ENCODE assay signal across 22 cellular contexts in the genomic region with DNA sequence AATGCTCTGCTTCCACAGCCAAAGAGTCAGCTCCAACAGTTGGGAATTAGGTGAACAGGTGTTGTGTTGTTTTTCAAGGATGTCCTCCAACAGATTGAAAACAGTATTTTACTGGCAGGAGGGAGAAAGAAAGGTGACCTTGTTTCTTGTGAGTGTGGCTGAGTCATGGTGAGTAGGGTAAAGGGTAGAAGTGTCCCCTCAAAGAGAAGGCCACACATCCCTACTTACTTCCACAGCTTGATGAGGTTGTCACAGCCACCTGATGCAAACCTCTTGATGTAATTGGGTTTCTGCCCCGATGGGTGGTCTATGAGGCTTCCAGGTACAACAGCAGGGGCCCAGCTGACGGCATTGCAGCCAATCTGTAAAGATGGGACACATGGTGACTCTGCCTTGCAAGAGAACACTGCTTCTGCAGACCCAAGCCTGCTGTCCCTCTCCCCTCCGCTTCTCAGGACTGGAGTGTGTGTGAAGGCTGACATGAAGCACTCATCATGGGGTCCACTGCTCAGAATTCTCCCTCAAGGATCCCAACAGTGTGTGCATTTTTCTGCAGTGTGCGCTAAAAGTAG. TPM values are rescaled to one million over a fixed set of nuclear protein-coding genes. Genes with fewer than 3 reads are reported as not detected.
DNase-seq lines count a peak whose midpoint lies in the region; ATAC-seq, FAIRE-seq and TF ChIP-seq lines count a peak whose summit lies in the region.
"Had no signal": no experiment of that assay in that cellular context is flagged by ENCODE, and none has a peak within 500 bp of the region (broad histone marks: within the 10 kb centered on the region; RNA-seq: fewer than 3 reads in every experiment).

No MANE protein-coding gene starts in this region.

- H3K27ac Mint-ChIP-seq in activated naive CD4-positive, alpha-beta T cell treated with anti-CD3 and anti-CD28 coated beads for 36 hours = peak overlapping the region; percentile 15
- peak overlapping the region; percentile 60 for H3K27ac Mint-ChIP-seq in stimulated activated effector memory CD8-positive, alpha-beta T cell treated with anti-CD3 and anti-CD28 coated beads, Interleukin-12 subunit alpha, Interleukin-12 subunit beta, amount 100 ng/mL, for 72 hours
- H3K27ac Mint-ChIP-seq: HFFc6 had no signal

- DNase-seq in activated naive CD4-positive, alpha-beta T cell treated with anti-CD3 and anti-CD28 coated beads for 36 hours = no peak
- DNase-seq in activated naive CD4-positive, alpha-beta T cell treated with Interleukin-2 at 50 U/mL for 16 hours = no peak
- DNase-seq in NCI-H524 (lab: John Stamatoyannopoulos, UW) (peak; percentile 12 to 76), H1 (ENCODE audit: low read depth in 1 of 2, low spot score in 2 of 2) (no peak), urothelium cell line (ENCODE audit: low spot score) (no peak), DMS79 treated with DMSO at 0.1 percent for 48 hours (lab: John Stamatoyannopoulos, UW) (no peak)
- DNase-seq in stimulated activated effector memory CD8-positive, alpha-beta T cell treated with anti-CD3 and anti-CD28 coated beads, Interleukin-12 subunit alpha, Interleukin-12 subunit beta, amount 100 ng/mL, for 72 hours (ENCODE audit: low spot score in 2 of 2) = no peak
- DNase-seq: COR-L47, HFFc6, KBM-7, NCI-H1092, NCI-H2107, NCI-H446 treated with DMSO at 0.1 percent for 48 hours, NCI-H82, Peyer's patch, Right ventricle myocardium superior had no signal

- peaks cover 5 to 6% of the 10 kb centered on the region in 2 experiments for H4K20me1 ChIP-seq in H1 (replicated peaks in 1 of 2; ENCODE audit: control insufficient read depth in 1 of 2, insufficient read depth in 2 of 2, low read length in 2 of 2)

- peaks cover 35% of the 10 kb centered on the region for H3K36me3 Mint-ChIP-seq in activated naive CD4-positive, alpha-beta T cell treated with anti-CD3 and anti-CD28 coated beads for 36 hours (ENCODE audit: low read depth)
- H3K36me3 Mint-ChIP-seq in stimulated activated effector memory CD8-positive, alpha-beta T cell treated with anti-CD3 and anti-CD28 coated beads, Interleukin-12 subunit alpha, Interleukin-12 subunit beta, amount 100 ng/mL, for 72 hours = peaks cover 100% of the 10 kb centered on the region

- TF ChIP-seq POLR2A in H1 (IDR thresholded peaks at IDR 0.05; ENCODE audit: control extremely low read depth in 1 of 2, low read depth in 2 of 2, low read length in 2 of 2) = no peak

- no peaks in the 10 kb centered on the region for H3K9me3 ChIP-seq in H1 (ENCODE audit: insufficient read depth in 2 of 2, low read depth in 1 of 2, low read length in 1 of 2)
- H3K9me3 ChIP-seq: Peyer's patch had no signal

- H2BK5ac ChIP-seq in H1 (ENCODE audit: low read depth, low read length) = no peak overlapping the region

- no peak overlapping the region for H3K4me2 ChIP-seq in H1 (ENCODE audit: insufficient read depth in 1 of 2, low read depth in 2 of 2, low read length in 2 of 2)

- CTCF ChIA-PET in activated naive CD4-positive, alpha-beta T cell treated with anti-CD3 and anti-CD28 coated beads for 36 hours (lab: Charles Lee) = no interaction called here
- CTCF ChIA-PET in H1 (lab: Charles Lee; ENCODE audit: partially characterized antibody) = interaction anchor here (1.0 to 1.1 kb wide), 3 partner anchors 15 to 42 kb away, joined by 3 to 4 read pairs (median 4); partner anchors contain the start of gene SEC13

- H3K27me3 Mint-ChIP-seq in activated naive CD4-positive, alpha-beta T cell treated with anti-CD3 and anti-CD28 coated beads for 36 hours (ENCODE audit: low read depth) = no peaks in the 10 kb centered on the region

- no peak for ATAC-seq in stimulated activated effector memory CD8-positive, alpha-beta T cell treated with anti-CD3 and anti-CD28 coated beads, Interleukin-12 subunit alpha, Interleukin-12 subunit beta, amount 100 ng/mL, for 72 hours
- ATAC-seq in HG02970 (IDR thresholded peaks at IDR 0.05; ENCODE audit: low FRiP score, unreplicated experiment) = no peak

- POLR2A ChIA-PET in H1 (lab: Charles Lee; ENCODE audit: partially characterized antibody) = interaction anchor here (0.8 to 1.9 kb wide), 8 partner anchors 8 to 112 kb away, joined by 3 to 7 read pairs (median 6); partner anchors contain the start of genes GHRL and SEC13

- FAIRE-seq in H1 (lab: Jason Lieb, UNC) (no peak), urothelium cell line (lab: Jason Lieb, UNC) (no peak)
- FAIRE-seq: G401.6, GM12892 had no signal

- WGBS in H1 (ENCODE audit: extremely low coverage in 1 of 2, insufficient coverage in 1 of 2, insufficient read length in 1 of 2, insufficient replicate concordance in 2 of 2, low coverage in 1 of 2, low lambda C conversion rate in 2 of 2, missing lambda C conversion rate in 1 of 2), 2 experiments = 89% methylated on average over 4 of the region's 4 CpGs; no CpG with 5 or more reads in 1 of the 2 experiments

- H3K4me3 Mint-ChIP-seq in activated naive CD4-positive, alpha-beta T cell treated with anti-CD3 and anti-CD28 coated beads for 36 hours = no peak overlapping the region
- H3K4me3 Mint-ChIP-seq in stimulated activated effector memory CD8-positive, alpha-beta T cell treated with anti-CD3 and anti-CD28 coated beads, Interleukin-12 subunit alpha, Interleukin-12 subunit beta, amount 100 ng/mL, for 72 hours = no peak overlapping the region
- H3K4me3 Mint-ChIP-seq: HFFc6 had no signal

- TF ChIP-seq CTCF in H1 (IDR thresholded peaks at IDR 0.05; ENCODE audit: control extremely low read depth in 1 of 3, insufficient read depth in 1 of 3, low read depth in 1 of 3, low read length in 3 of 3) = no peak

- H3K27me3 ChIP-seq in H1 (replicated peaks in 1 of 4; ENCODE audit: control insufficient read depth in 3 of 4, extremely low read depth in 1 of 4, insufficient read depth in 3 of 4, low read length in 3 of 4) = no peaks in the 10 kb centered on the region
- H3K27me3 ChIP-seq: Peyer's patch had no signal

- peaks cover 3% of the 10 kb centered on the region for H3K4me1 Mint-ChIP-seq in activated naive CD4-positive, alpha-beta T cell treated with anti-CD3 and anti-CD28 coated beads for 36 hours (ENCODE audit: low read depth)
- H3K4me1 Mint-ChIP-seq in stimulated activated effector memory CD8-positive, alpha-beta T cell treated with anti-CD3 and anti-CD28 coated beads, Interleukin-12 subunit alpha, Interleukin-12 subunit beta, amount 100 ng/mL, for 72 hours = peaks cover 6% of the 10 kb centered on the region

- no peak overlapping the region for H2AK5ac ChIP-seq in H1 (ENCODE audit: low read depth, low read length)

- no peak overlapping the region for H3K27ac ChIP-seq in H1 (ENCODE audit: low read depth, low read length)
- H3K27ac ChIP-seq: Peyer's patch had no signal

- H3K4me1 ChIP-seq in H1 (replicated peaks in 1 of 4; ENCODE audit: control insufficient read depth in 3 of 4, insufficient read depth in 4 of 4, low read length in 3 of 4) = no peaks in the 10 kb centered on the region
- H3K4me1 ChIP-seq: Peyer's patch had no signal

- no peak overlapping the region for H3K14ac ChIP-seq in H1 (ENCODE audit: insufficient read length)

- peaks cover 16 to 62% (median 46%) of the 10 kb centered on the region in 4 experiments for H3K36me3 ChIP-seq in H1 (ENCODE audit: control insufficient read depth in 2 of 4, insufficient read depth in 4 of 4, low read length in 3 of 4)

- H2BK20ac ChIP-seq in H1 (ENCODE audit: low read length) = no peak overlapping the region

- H4K91ac ChIP-seq in H1 (replicated peaks; ENCODE audit: insufficient read length, low read length) = no peak overlapping the region

- H3K9me3 Mint-ChIP-seq in activated naive CD4-positive, alpha-beta T cell treated with anti-CD3 and anti-CD28 coated beads for 36 hours = no peaks in the 10 kb centered on the region
- H3K9me3 Mint-ChIP-seq in stimulated activated effector memory CD8-positive, alpha-beta T cell treated with anti-CD3 and anti-CD28 coated beads, Interleukin-12 subunit alpha, Interleukin-12 subunit beta, amount 100 ng/mL, for 72 hours = no peaks in the 10 kb centered on the region
- H3K9me3 Mint-ChIP-seq: HFFc6 had no signal

- no peak overlapping the region for H3K4ac ChIP-seq in H1 (replicated peaks; ENCODE audit: insufficient read length, low read depth, low read length)

- H3K9ac ChIP-seq in H1 (replicated peaks in 1 of 4; ENCODE audit: extremely low read depth in 1 of 4, low read depth in 3 of 4, low read length in 3 of 4) = no peak overlapping the region

- H3K23me2 ChIP-seq in H1 (ENCODE audit: low read depth, low read length) = no peaks in the 10 kb centered on the region

- no peak for TF ChIP-seq RAD21 in H1 (IDR thresholded peaks at IDR 0.05 in 1 of 2, conservative IDR thresholded peaks at IDR 0.05 in 1 of 2; ENCODE audit: low read depth in 2 of 2, low read length in 2 of 2)

- H3K79me1 ChIP-seq in H1 (ENCODE audit: low read depth, low read length) = no peaks in the 10 kb centered on the region; the same call in 1 of the 2 replicates

- no peaks in the 10 kb centered on the region for H3K79me2 ChIP-seq in H1 (ENCODE audit: control insufficient read depth in 1 of 2, insufficient read depth in 2 of 2, low read length in 2 of 2)

- H4K5ac ChIP-seq in H1 (ENCODE audit: insufficient read length, low read depth, low read length) = no peak overlapping the region

- TF ChIP-seq EP300 in H1 (IDR thresholded peaks at IDR 0.05; ENCODE audit: borderline replicate concordance in 1 of 2, low read depth in 2 of 2, low read length in 2 of 2) = no peak

- H3K18ac ChIP-seq in H1 (ENCODE audit: extremely low read depth, low read length) = no peak overlapping the region

- intact Hi-C loops in activated naive CD4-positive, alpha-beta T cell treated with anti-CD3 and anti-CD28 coated beads for 36 hours (cut with micrococcal nuclease) = no loop called here

- no peak overlapping the region for H3K23ac ChIP-seq in H1 (ENCODE audit: insufficient read length)

- no peak overlapping the region for H2BK120ac ChIP-seq in H1 (replicated peaks; ENCODE audit: low read depth, low read length)

- no peak overlapping the region for H2AFZ ChIP-seq in H1 (ENCODE audit: low read length)

- no peak overlapping the region for H2BK15ac ChIP-seq in H1 (ENCODE audit: low read length)

- no peak overlapping the region for H2BK12ac ChIP-seq in H1 (ENCODE audit: low read depth, low read length)

- H3K56ac ChIP-seq in H1 (replicated peaks; ENCODE audit: insufficient read length, low read depth, low read length) = no peak overlapping the region

- no peak overlapping the region for H4K8ac ChIP-seq in H1 (ENCODE audit: extremely low read depth, insufficient read depth, low read length)

- H3K4me3 ChIP-seq in H1 (ENCODE audit: extremely low read depth in 1 of 4, insufficient read depth in 2 of 4, low read depth in 3 of 4, low read length in 4 of 4) = no peak overlapping the region
- H3K4me3 ChIP-seq: Peyer's patch had no signal

RNA-seq across cellular contexts. Expression of gene GHRL, which starts 12.7 kb away (rescaled TPM):
- not detected for total RNA-seq in activated naive CD4-positive, alpha-beta T cell treated with anti-CD3 and anti-CD28 coated beads for 36 hours
- total RNA-seq in H1 (2021; fragmentation: NEBNext Ultra II Directional; extraction: Animal tissue kit (Norgen Biotek cat#: 25700)) = 0.35 TPM in 1 of 2 replicates, not detected in the other
- polyA plus RNA-seq in H1 (2011; rRNA removed) = 0.06 and 0.32 TPM in 2 replicates
- 0.13 TPM for polyA plus RNA-seq in H1 (2011; cell fraction: cytosol; rRNA removed)
- polyA plus RNA-seq in H1 (2011; cell fraction: nucleus; rRNA removed) = 0.57 TPM
- 0.23 to 0.87 TPM (median 0.50 TPM) in 3 of 4 replicates, not detected in the other for polyA plus RNA-seq in H1 (2012, experiment 1 of 2)
- polyA plus RNA-seq in H1 (2012, experiment 2 of 2) = not detected
- polyA plus RNA-seq in H1 (2013, experiment 1 of 2) = 0.14 TPM
- 0.26 TPM for polyA plus RNA-seq in H1 (2013, experiment 2 of 2)
- polyA minus RNA-seq in H1 (2011; rRNA and poly(A)+ RNA removed) = 0.29 and 0.57 TPM in 2 replicates
- not detected for polyA minus RNA-seq in H1 (2011; cell fraction: cytosol; rRNA and poly(A)+ RNA removed)
- 1.00 TPM for polyA minus RNA-seq in H1 (2011; cell fraction: nucleus; rRNA and poly(A)+ RNA removed)
- total RNA-seq: A172, H4, M059J, Right ventricle myocardium superior had no signal

RNA-seq across cellular contexts. Expression of gene SEC13, which starts 15.5 kb away (rescaled TPM):
- total RNA-seq in activated naive CD4-positive, alpha-beta T cell treated with anti-CD3 and anti-CD28 coated beads for 36 hours = 100 to 1,000 TPM in 1 of 2 experiments, 10 to 100 TPM in 1; 98.1 to 100 TPM
- 131 and 136 TPM in 2 replicates for total RNA-seq in H1 (2021; fragmentation: NEBNext Ultra II Directional; extraction: Animal tissue kit (Norgen Biotek cat#: 25700))
- polyA plus RNA-seq in H1 (2011; rRNA removed) = 115 and 124 TPM in 2 replicates
- 155 TPM for polyA plus RNA-seq in H1 (2011; cell fraction: cytosol; rRNA removed)
- polyA plus RNA-seq in H1 (2011; cell fraction: nucleus; rRNA removed) = 166 TPM
- 123 to 167 TPM (median 161 TPM) in 4 replicates for polyA plus RNA-seq in H1 (2012, experiment 1 of 2)
- 77.7 TPM for polyA plus RNA-seq in H1 (2012, experiment 2 of 2)
- 92.4 TPM for polyA plus RNA-seq in H1 (2013, experiment 1 of 2)
- 92.3 TPM for polyA plus RNA-seq in H1 (2013, experiment 2 of 2)
- polyA minus RNA-seq in H1 (2011; rRNA and poly(A)+ RNA removed) = 165 and 212 TPM in 2 replicates
- 100.0 TPM for polyA minus RNA-seq in H1 (2011; cell fraction: cytosol; rRNA and poly(A)+ RNA removed)
- polyA minus RNA-seq in H1 (2011; cell fraction: nucleus; rRNA and poly(A)+ RNA removed) = 119 TPM

RNA-seq across cellular contexts. Expression of gene TATDN2, which starts 57.2 kb away (rescaled TPM):
- 10 to 100 TPM; 25.8 to 28.1 TPM for total RNA-seq in activated naive CD4-positive, alpha-beta T cell treated with anti-CD3 and anti-CD28 coated beads for 36 hours
- total RNA-seq in H1 (2021; fragmentation: NEBNext Ultra II Directional; extraction: Animal tissue kit (Norgen Biotek cat#: 25700)) = 34.8 and 35.3 TPM in 2 replicates
- 12.1 and 12.3 TPM in 2 replicates for polyA plus RNA-seq in H1 (2011; rRNA removed)
- 11.5 TPM for polyA plus RNA-seq in H1 (2011; cell fraction: cytosol; rRNA removed)
- polyA plus RNA-seq in H1 (2011; cell fraction: nucleus; rRNA removed) = 17.6 TPM
- polyA plus RNA-seq in H1 (2012, experiment 1 of 2) = 21.3 to 23.2 TPM (median 21.9 TPM) in 4 replicates
- 18.4 TPM for polyA plus RNA-seq in H1 (2012, experiment 2 of 2)
- polyA plus RNA-seq in H1 (2013, experiment 1 of 2) = 14.6 TPM
- polyA plus RNA-seq in H1 (2013, experiment 2 of 2) = 15.0 TPM
- 39.2 and 40.9 TPM in 2 replicates for polyA minus RNA-seq in H1 (2011; rRNA and poly(A)+ RNA removed)
- polyA minus RNA-seq in H1 (2011; cell fraction: cytosol; rRNA and poly(A)+ RNA removed) = 13.6 TPM
- polyA minus RNA-seq in H1 (2011; cell fraction: nucleus; rRNA and poly(A)+ RNA removed) = 36.3 TPM

Comparison
In these comparisons a context has a peak if more than half of its experiments do, and no peak if none do; other contexts are left out.
1. DNase-seq: peak in NCI-H524 (2 of 2); none in activated naive CD4-positive, alpha-beta T cell treated with anti-CD3 and anti-CD28 coated beads for 36 hours (single experiment), activated naive CD4-positive, alpha-beta T cell treated with Interleukin-2 at 50 U/mL for 16 hours (single experiment), H1 (0 of 2), stimulated activated effector memory CD8-positive, alpha-beta T cell treated with anti-CD3 and anti-CD28 coated beads, Interleukin-12 subunit alpha, Interleukin-12 subunit beta, amount 100 ng/mL, for 72 hours (0 of 2), urothelium cell line (single experiment) and DMS79 treated with DMSO at 0.1 percent for 48 hours (single experiment).